Comparison of ENCODE assay signal across 18 cellular contexts in genomic region chr4:9947168-9948062, GRCh38.
DNase-seq lines count a peak whose midpoint lies in the region; ATAC-seq, FAIRE-seq and TF ChIP-seq lines count a peak whose summit lies in the region.
"Had no signal": no experiment of that assay in that cellular context is flagged by ENCODE, and none has a peak within 500 bp of the region (broad histone marks: within the 10 kb centered on the region; RNA-seq: fewer than 3 reads in every experiment).

No MANE protein-coding gene starts in this region.

- no peak overlapping the region for H3K4me3 ChIP-seq in bronchial epithelial cell (ENCODE audit: low read depth, low read length)
- no peak overlapping the region for H3K4me3 ChIP-seq in heart left ventricle
- peak overlapping the region; percentile 38 to 70 (median 55) for H3K4me3 ChIP-seq in skeletal muscle tissue (ENCODE audit: low read length in 3 of 3)
- H3K4me3 ChIP-seq in spleen: no peak overlapping the region
- no peak overlapping the region for H3K4me3 ChIP-seq in uterus
- H3K4me3 ChIP-seq: A549, BLaER1, GM12878, GM23338 had no signal

- H3K4me1 ChIP-seq in heart left ventricle: peaks cover 0 to 14% (median 5%) of the 10 kb centered on the region in 12 donors
- H3K4me1 ChIP-seq in skeletal muscle tissue (ENCODE audit: control insufficient read depth in 3 of 3, insufficient read depth in 3 of 3, low read length in 3 of 3): peaks cover 11 to 23% (median 15%) of the 10 kb centered on the region in 3 donors
- no peaks in the 10 kb centered on the region for H3K4me1 ChIP-seq in spleen
- no peaks in the 10 kb centered on the region for H3K4me1 ChIP-seq in uterus
- H3K4me1 ChIP-seq: A549, BLaER1 had no signal

- H3K27ac ChIP-seq in heart left ventricle (peak overlapping the region in 10 of 12 donors; percentile 13 to 74 (median 58)), skeletal muscle tissue (ENCODE audit: low read depth, low read length) (peak overlapping the region; percentile 45), spleen (no peak overlapping the region), uterus (no peak overlapping the region)
- H3K27ac ChIP-seq: A549, BLaER1 had no signal

- TF ChIP-seq CTCF in bronchial epithelial cell (IDR thresholded peaks at IDR 0.05; ENCODE audit: insufficient read depth, low read length, severe bottlenecking) (no peak), heart left ventricle (IDR thresholded peaks at IDR 0.05) (no peak), spleen (IDR thresholded peaks at IDR 0.05 in 8 of 11, conservative IDR thresholded peaks at IDR 0.05 in 3 of 11) (no peak), uterus (IDR thresholded peaks at IDR 0.05) (no peak)

- H3K27me3 ChIP-seq in bronchial epithelial cell (ENCODE audit: control insufficient read depth, insufficient read depth, low read length): no peaks in the 10 kb centered on the region
- H3K27me3 ChIP-seq in heart left ventricle: no peaks in the 10 kb centered on the region
- no peaks in the 10 kb centered on the region for H3K27me3 ChIP-seq in skeletal muscle tissue (ENCODE audit: control insufficient read depth in 3 of 3, insufficient read depth in 3 of 3, low read length in 3 of 3)
- H3K27me3 ChIP-seq in spleen (replicated peaks in 1 of 7): no peaks in the 10 kb centered on the region
- no peaks in the 10 kb centered on the region for H3K27me3 ChIP-seq in uterus
- H3K27me3 ChIP-seq: BLaER1 had no signal

- DNase-seq in bronchial epithelial cell (ENCODE audit: low read depth) (peak; percentile 30), heart left ventricle (no peak), left kidney (ENCODE audit: low read depth, low spot score) (peak; percentile 18), spleen (no peak), uterus (no peak)
- DNase-seq: CD4-positive, alpha-beta memory T cell; DMS53; EL; HCEC 1CT; NCI-H1105 had no signal

- 63 to 66% (median 64%) methylated on average over 10 of the region's 10 CpGs for WGBS in heart left ventricle, 4 donors
- WGBS in spleen, 5 donors: 78 to 88% (median 81%) methylated on average over 10 of the region's 10 CpGs

- no peaks in the 10 kb centered on the region for H3K9me3 ChIP-seq in heart left ventricle
- H3K9me3 ChIP-seq in skeletal muscle tissue (ENCODE audit: control insufficient read depth in 3 of 3, low read length in 3 of 3): no peaks in the 10 kb centered on the region
- H3K9me3 ChIP-seq in spleen: no peaks in the 10 kb centered on the region
- H3K9me3 ChIP-seq in uterus: no peaks in the 10 kb centered on the region
- H3K9me3 ChIP-seq: A549, BLaER1 had no signal

- ATAC-seq in heart left ventricle: peak; percentile 70 to 82 (median 76)
- ATAC-seq in GM21381 (IDR thresholded peaks at IDR 0.05; ENCODE audit: unreplicated experiment): no peak
- no peak for ATAC-seq in HG02973 (IDR thresholded peaks at IDR 0.05; ENCODE audit: unreplicated experiment)
- ATAC-seq: A549, GM12878, GM23338, Panc1 had no signal

- intact Hi-C loops in heart left ventricle (cut with DNase I): no loop called here
- intact Hi-C loops in spleen (cut with DNase I; ENCODE audit: low total_unique reads): no loop called here
- intact Hi-C loops in uterus (cut with DNase I; ENCODE audit: low total_unique reads): no loop called here

- FAIRE-seq in bronchial epithelial cell (lab: Jason Lieb, UNC): no peak
- FAIRE-seq: A549, GM12878 had no signal

- TF ChIP-seq POLR2A in heart left ventricle (IDR thresholded peaks at IDR 0.05): no peak
- no peak for TF ChIP-seq POLR2A in spleen (IDR thresholded peaks at IDR 0.05)
- no peak for TF ChIP-seq POLR2A in uterus (IDR thresholded peaks at IDR 0.05)

- H3K9ac ChIP-seq in skeletal muscle tissue (ENCODE audit: low read depth in 1 of 3, low read length in 3 of 3): peak overlapping the region in 1 of 3 donors; percentile 57
- H3K9ac ChIP-seq: BLaER1 had no signal

- H3K36me3 ChIP-seq in bronchial epithelial cell (ENCODE audit: control insufficient read depth, insufficient read depth, low read length) (peaks cover 18% of the 10 kb centered on the region), heart left ventricle (no peaks in the 10 kb centered on the region), skeletal muscle tissue (ENCODE audit: control insufficient read depth in 3 of 3, insufficient read depth in 3 of 3, low read length in 3 of 3) (peaks cover 0 to 3% (median 0%) of the 10 kb centered on the region in 3 donors), spleen (no peaks in the 10 kb centered on the region), uterus (no peaks in the 10 kb centered on the region)
- H3K36me3 ChIP-seq: BLaER1 had no signal

Comparison
In these comparisons a context has a peak if more than half of its experiments do, and no peak if none do; other contexts are left out.
1. DNase-seq: peak in bronchial epithelial cell (single experiment) and left kidney (single experiment); none in heart left ventricle (0 of 5), spleen (single experiment) and uterus (0 of 2).
2. H3K4me3 ChIP-seq: peak in skeletal muscle tissue (3 of 3); none in bronchial epithelial cell (single experiment), heart left ventricle (0 of 12), spleen (0 of 8) and uterus (0 of 2).
3. ATAC-seq: peak in heart left ventricle (4 of 4); none in GM21381 (single experiment) and HG02973 (single experiment).
4. H3K27ac ChIP-seq: peak in heart left ventricle (10 of 12) and skeletal muscle tissue (single experiment); none in spleen (0 of 8) and uterus (0 of 2).